In genomic region chr20:286508-286907, GRCh38 we compare ENCODE assay signal across 39 cellular contexts. TPM values are rescaled to one million over a fixed set of nuclear protein-coding genes. Genes with fewer than 3 reads are reported as not detected.
"Had no signal": no experiment of that assay in that cellular context is flagged by ENCODE, and none has a peak within 500 bp of the region (broad histone marks: within the 10 kb centered on the region; RNA-seq: fewer than 3 reads in every experiment).

No MANE protein-coding gene starts in this region.

- H3K4me3 Mint-ChIP-seq: activated B cell treated with CpG ODN at 0.5 μM for 24 hours; activated CD4-positive, alpha-beta memory T cell treated with anti-CD3 and anti-CD28 coated beads for 36 hours; activated CD4-positive, alpha-beta T cell treated with anti-CD3 and anti-CD28 coated beads, Interleukin-2, amount 10 ng/mL, durations not matched to agents 24 days and 14 days; activated CD8-positive, alpha-beta T cell treated with anti-CD3 and anti-CD28 coated beads for 36 hours; activated naive CD4-positive, alpha-beta T cell treated with anti-CD3 and anti-CD28 coated beads for 36 hours; activated naive CD8-positive, alpha-beta T cell treated with anti-CD3 and anti-CD28 coated beads for 36 hours; activated T-cell treated with anti-CD3 and anti-CD28 coated beads, Interleukin-2, amount 50 U/mL, for 4 hours; activated T-cell treated with anti-CD3 and anti-CD28 coated beads, Interleukin-2, amount 50 U/mL, for 72 hours; activated T-helper 1 cell treated with anti-CD3 and anti-CD28 coated beads, Interleukin-12 subunit alpha, Interleukin-12 subunit beta, Interleukin-2, Interleukin-4 antibody, amounts not matched to agents 30 ng/mL and 10 ng/mL and 1 ng/mL, durations not matched to agents 14 hours and 24 hours and 36 hours; activated T-helper 17 cell treated with anti-CD3 and anti-CD28 coated beads, Interleukin-2, amount 50 U/mL, for 72 hours; T-helper 1 cell treated with Interleukin-12 subunit alpha and Interleukin-12 subunit beta and Interleukin-4 antibody, amounts not matched to agents 30 μg/mL and 1 μg/mL, for 36 hours; T-helper 2 cell treated with Interferon-gamma antibody and Interleukin-4, amounts not matched to agents 5 μg/mL and 100 μg/mL, for 36 hours had no signal

- H3K4me1 ChIP-seq: breast epithelium had no signal

- H3K9me3 ChIP-seq: adrenal gland, body of pancreas, breast epithelium had no signal

- H3K27ac ChIP-seq: adrenal gland, body of pancreas, brain microvascular endothelial cell, breast epithelium, WERI-Rb-1 had no signal

- H3K36me3 ChIP-seq: adrenal gland, brain microvascular endothelial cell, breast epithelium had no signal

- H3K27ac Mint-ChIP-seq: activated B cell treated with CpG ODN at 0.5 μM for 24 hours; activated CD4-positive, alpha-beta memory T cell treated with anti-CD3 and anti-CD28 coated beads for 36 hours; activated CD4-positive, alpha-beta T cell treated with anti-CD3 and anti-CD28 coated beads, Interleukin-2, amount 10 ng/mL, durations not matched to agents 24 days and 14 days; activated CD8-positive, alpha-beta T cell treated with anti-CD3 and anti-CD28 coated beads for 36 hours; activated naive CD4-positive, alpha-beta T cell treated with anti-CD3 and anti-CD28 coated beads for 36 hours; activated naive CD4-positive, alpha-beta T cell treated with anti-CD3 and anti-CD28 coated beads, Interleukin-2, amount 50 U/mL, for 72 hours; activated naive CD8-positive, alpha-beta T cell treated with anti-CD3 and anti-CD28 coated beads for 36 hours; activated T-cell treated with anti-CD3 and anti-CD28 coated beads, Interleukin-2, amount 50 U/mL, for 72 hours; activated T-helper 1 cell treated with anti-CD3 and anti-CD28 coated beads, Interleukin-12 subunit alpha, Interleukin-12 subunit beta, Interleukin-2, Interleukin-4 antibody, amounts not matched to agents 30 ng/mL and 10 ng/mL and 1 ng/mL, durations not matched to agents 14 hours and 24 hours and 36 hours; activated T-helper 17 cell treated with anti-CD3 and anti-CD28 coated beads, Interleukin-2, amount 50 U/mL, for 72 hours; T-helper 1 cell treated with Interleukin-12 subunit alpha and Interleukin-12 subunit beta and Interleukin-4 antibody, amounts not matched to agents 30 μg/mL and 1 μg/mL, for 36 hours; T-helper 2 cell treated with Interferon-gamma antibody and Interleukin-4, amounts not matched to agents 5 μg/mL and 100 μg/mL, for 36 hours had no signal

- H3K27me3 Mint-ChIP-seq: activated B cell treated with CpG ODN at 0.5 μM for 24 hours; activated CD4-positive, alpha-beta memory T cell treated with anti-CD3 and anti-CD28 coated beads for 36 hours; activated CD4-positive, alpha-beta T cell treated with anti-CD3 and anti-CD28 coated beads, Interleukin-2, amount 10 ng/mL, durations not matched to agents 24 days and 14 days; activated CD8-positive, alpha-beta T cell treated with anti-CD3 and anti-CD28 coated beads for 36 hours; activated naive CD8-positive, alpha-beta T cell treated with anti-CD3 and anti-CD28 coated beads for 36 hours; activated T-helper 17 cell treated with anti-CD3 and anti-CD28 coated beads, Interleukin-2, amount 50 U/mL, for 72 hours had no signal

- H3K36me3 Mint-ChIP-seq: activated CD4-positive, alpha-beta memory T cell treated with anti-CD3 and anti-CD28 coated beads for 36 hours had no signal

- H3K4me3 ChIP-seq: adrenal gland, body of pancreas, breast epithelium had no signal

- ATAC-seq: activated CD8-positive, alpha-beta T cell treated with anti-CD3 and anti-CD28 coated beads for 36 hours; activated naive CD4-positive, alpha-beta T cell treated with anti-CD3 and anti-CD28 coated beads, Interleukin-2, amount 50 U/mL, for 72 hours; activated T-cell treated with anti-CD3 and anti-CD28 coated beads, Interleukin-2, amount 50 U/mL, for 4 hours; activated T-cell treated with anti-CD3 and anti-CD28 coated beads, Interleukin-2, amount 50 U/mL, for 72 hours; activated T-helper 17 cell treated with anti-CD3 and anti-CD28 coated beads, Interleukin-2, amount 50 U/mL, for 72 hours; body of pancreas had no signal

- FAIRE-seq: astrocyte, TTC549 had no signal

- DNase-seq: activated B cell treated with CpG ODN at 0.5 μM for 24 hours; activated CD4-positive, alpha-beta memory T cell treated with anti-CD3 and anti-CD28 coated beads for 36 hours; activated CD4-positive, alpha-beta T cell treated with anti-CD3 and anti-CD28 coated beads for 4 hours; activated CD4-positive, alpha-beta T cell treated with anti-CD3 and anti-CD28 coated beads, Interleukin-2, amount 10 ng/mL, durations not matched to agents 24 days and 14 days; activated CD4-positive, alpha-beta T cell treated with anti-CD3 and anti-CD28 coated beads, Interleukin-2, amount 50 U/mL, for 1 hour; activated CD4-positive, alpha-beta T cell treated with anti-CD3 and anti-CD28 coated beads, Interleukin-2, amount 50 U/mL, for 4 hours; activated CD4-positive, CD25-positive, alpha-beta regulatory T cell treated with anti-CD3 and anti-CD28 coated beads, Interleukin-2, amount 50 U/mL, for 72 hours; activated CD8-positive, alpha-beta memory T cell treated with anti-CD3 and anti-CD28 coated beads, Interleukin-2, amount 50 U/mL, for 4 hours; activated CD8-positive, alpha-beta T cell treated with anti-CD3 and anti-CD28 coated beads for 36 hours; activated gamma-delta T cell treated with Interleukin-2 at 50 U/mL for 16 hours; activated naive CD4-positive, alpha-beta T cell; activated naive CD4-positive, alpha-beta T cell treated with anti-CD3 and anti-CD28 coated beads for 36 hours; activated naive CD4-positive, alpha-beta T cell treated with anti-CD3 and anti-CD28 coated beads, Interleukin-2, amount 50 U/mL, for 16 hours; activated naive CD8-positive, alpha-beta T cell treated with anti-CD3 and anti-CD28 coated beads for 36 hours; activated T-cell treated with anti-CD3 and anti-CD28 coated beads for 4 hours; activated T-cell treated with anti-CD3 and anti-CD28 coated beads, Interleukin-2, amount 50 U/mL, for 1 hour; activated T-cell treated with anti-CD3 and anti-CD28 coated beads, Interleukin-2, amount 50 U/mL, for 4 hours; activated T-cell treated with anti-CD3 and anti-CD28 coated beads, Interleukin-2, amount 50 U/mL, for 72 hours; adrenal gland; amniotic stem cell; aorta; body of pancreas; brain microvascular endothelial cell; central memory CD4-positive, alpha-beta T cell; T-helper 1 cell; T-helper 2 cell; T-helper 9 cell; WERI-Rb-1 had no signal

- H3K27me3 ChIP-seq: adrenal gland, body of pancreas, brain microvascular endothelial cell, breast epithelium had no signal

- H3K9me3 Mint-ChIP-seq: activated B cell treated with CpG ODN at 0.5 μM for 24 hours; activated CD4-positive, alpha-beta memory T cell treated with anti-CD3 and anti-CD28 coated beads for 36 hours; activated CD4-positive, alpha-beta T cell treated with anti-CD3 and anti-CD28 coated beads, Interleukin-2, amount 10 ng/mL, durations not matched to agents 24 days and 14 days; activated CD8-positive, alpha-beta T cell treated with anti-CD3 and anti-CD28 coated beads for 36 hours; activated naive CD4-positive, alpha-beta T cell treated with anti-CD3 and anti-CD28 coated beads for 36 hours; activated naive CD8-positive, alpha-beta T cell treated with anti-CD3 and anti-CD28 coated beads for 36 hours; activated T-cell treated with anti-CD3 and anti-CD28 coated beads, Interleukin-2, amount 50 U/mL, for 4 hours; activated T-cell treated with anti-CD3 and anti-CD28 coated beads, Interleukin-2, amount 50 U/mL, for 72 hours; activated T-helper 1 cell treated with anti-CD3 and anti-CD28 coated beads, Interleukin-12 subunit alpha, Interleukin-12 subunit beta, Interleukin-2, Interleukin-4 antibody, amounts not matched to agents 30 ng/mL and 10 ng/mL and 1 ng/mL, durations not matched to agents 14 hours and 24 hours and 36 hours; activated T-helper 17 cell treated with anti-CD3 and anti-CD28 coated beads, Interleukin-2, amount 50 U/mL, for 72 hours; T-helper 1 cell treated with Interleukin-12 subunit alpha and Interleukin-12 subunit beta and Interleukin-4 antibody, amounts not matched to agents 30 μg/mL and 1 μg/mL, for 36 hours; T-helper 2 cell treated with Interferon-gamma antibody and Interleukin-4, amounts not matched to agents 5 μg/mL and 100 μg/mL, for 36 hours had no signal

RNA-seq across cellular contexts. Expression of gene DEFB132, which starts 29.0 kb away (rescaled TPM):
- total RNA-seq: activated B cell treated with CpG ODN at 0.5 μM for 24 hours; activated CD4-positive, alpha-beta memory T cell treated with anti-CD3 and anti-CD28 coated beads for 36 hours; activated CD4-positive, alpha-beta T cell treated with anti-CD3 and anti-CD28 coated beads, Interleukin-2, amount 10 ng/mL, durations not matched to agents 24 days and 14 days; activated CD8-positive, alpha-beta memory T cell treated with anti-CD3 and anti-CD28 coated beads for 36 hours; activated CD8-positive, alpha-beta T cell treated with anti-CD3 and anti-CD28 coated beads for 36 hours; activated naive CD4-positive, alpha-beta T cell treated with anti-CD3 and anti-CD28 coated beads for 36 hours; activated naive CD4-positive, alpha-beta T cell treated with anti-CD3 and anti-CD28 coated beads, Interleukin-2, amount 50 U/mL, for 72 hours; activated naive CD8-positive, alpha-beta T cell treated with anti-CD3 and anti-CD28 coated beads for 36 hours; activated T-cell treated with anti-CD3 and anti-CD28 coated beads, Interleukin-2, amount 50 U/mL, for 4 hours; activated T-cell treated with anti-CD3 and anti-CD28 coated beads, Interleukin-2, amount 50 U/mL, for 72 hours; activated T-helper 1 cell treated with anti-CD3 and anti-CD28 coated beads, Interleukin-12 subunit alpha, Interleukin-12 subunit beta, Interleukin-2, Interleukin-4 antibody, amounts not matched to agents 30 ng/mL and 10 ng/mL and 1 ng/mL, durations not matched to agents 14 hours and 24 hours and 36 hours; activated T-helper 17 cell treated with anti-CD3 and anti-CD28 coated beads, Interleukin-2, amount 50 U/mL, for 72 hours; adrenal gland; aorta; astrocyte; body of pancreas; cardiac septum; cerebellum had no signal
- polyA plus RNA-seq: aorta had no signal

RNA-seq across cellular contexts. Expression of gene DEFB129, which starts 59.5 kb away (rescaled TPM):
- total RNA-seq: activated B cell treated with CpG ODN at 0.5 μM for 24 hours; activated CD4-positive, alpha-beta memory T cell treated with anti-CD3 and anti-CD28 coated beads for 36 hours; activated CD4-positive, alpha-beta T cell treated with anti-CD3 and anti-CD28 coated beads, Interleukin-2, amount 10 ng/mL, durations not matched to agents 24 days and 14 days; activated CD8-positive, alpha-beta memory T cell treated with anti-CD3 and anti-CD28 coated beads for 36 hours; activated CD8-positive, alpha-beta T cell treated with anti-CD3 and anti-CD28 coated beads for 36 hours; activated naive CD4-positive, alpha-beta T cell treated with anti-CD3 and anti-CD28 coated beads for 36 hours; activated naive CD4-positive, alpha-beta T cell treated with anti-CD3 and anti-CD28 coated beads, Interleukin-2, amount 50 U/mL, for 72 hours; activated naive CD8-positive, alpha-beta T cell treated with anti-CD3 and anti-CD28 coated beads for 36 hours; activated T-cell treated with anti-CD3 and anti-CD28 coated beads, Interleukin-2, amount 50 U/mL, for 4 hours; activated T-cell treated with anti-CD3 and anti-CD28 coated beads, Interleukin-2, amount 50 U/mL, for 72 hours; activated T-helper 1 cell treated with anti-CD3 and anti-CD28 coated beads, Interleukin-12 subunit alpha, Interleukin-12 subunit beta, Interleukin-2, Interleukin-4 antibody, amounts not matched to agents 30 ng/mL and 10 ng/mL and 1 ng/mL, durations not matched to agents 14 hours and 24 hours and 36 hours; activated T-helper 17 cell treated with anti-CD3 and anti-CD28 coated beads, Interleukin-2, amount 50 U/mL, for 72 hours; adrenal gland; aorta; astrocyte; body of pancreas; breast epithelium; cardiac septum; cerebellum had no signal
- polyA plus RNA-seq: adrenal gland, aorta had no signal
